Comparison of ENCODE assay signal across 13 cellular contexts in the genomic region with DNA sequence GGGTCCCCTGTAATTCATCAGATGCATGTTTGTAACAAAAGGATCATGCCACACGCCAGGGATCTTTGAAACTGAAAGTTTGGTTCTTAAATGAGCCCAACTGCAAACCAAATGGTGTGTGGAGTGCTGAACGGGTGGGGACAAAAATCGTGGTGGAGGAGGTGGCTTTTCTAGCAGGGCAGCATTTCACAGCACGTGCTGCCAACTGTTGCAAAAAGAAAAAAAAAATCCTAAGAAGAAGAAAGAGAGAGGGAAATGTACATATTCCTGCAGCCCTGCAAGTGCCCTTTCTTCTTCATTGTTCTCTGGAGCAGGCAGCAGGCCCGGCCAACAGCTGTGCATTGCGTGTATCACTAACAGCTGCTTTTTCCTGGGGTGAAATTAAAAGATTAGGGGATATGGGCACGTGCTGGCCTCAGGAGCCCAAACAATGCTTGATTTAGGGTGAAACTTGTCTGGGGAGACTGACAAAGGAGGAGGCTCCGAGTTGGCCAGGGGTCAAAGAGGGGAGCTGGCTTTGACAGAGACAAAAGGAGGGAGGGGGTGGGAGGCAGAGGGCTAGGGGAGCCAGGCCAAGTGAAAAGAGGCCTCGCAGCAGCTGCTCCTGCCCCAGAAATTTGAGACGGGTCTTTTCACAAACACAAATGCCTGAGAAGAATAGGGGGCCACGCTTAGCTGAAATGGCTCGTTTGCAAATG.
DNase-seq lines count a peak whose midpoint lies in the region; ATAC-seq, FAIRE-seq and TF ChIP-seq lines count a peak whose summit lies in the region.
"Had no signal": no experiment of that assay in that cellular context is flagged by ENCODE, and none has a peak within 500 bp of the region (broad histone marks: within the 10 kb centered on the region; RNA-seq: fewer than 3 reads in every experiment).

No MANE protein-coding gene starts in this region.

- FAIRE-seq in RCC 7860 (lab: Jason Lieb, UNC): no peak

- no peak for ATAC-seq in HG03469 (IDR thresholded peaks at IDR 0.05; ENCODE audit: unreplicated experiment)

- in situ Hi-C loops in GM13977 (cut with MboI; ENCODE audit: low pct_unique_long_range_greater_than_20kb, low sequenced_read_pairs, unreplicated experiment): no loop called here

- H3K9me3 Mint-ChIP-seq in mesothelial cell of epicardium: no peaks in the 10 kb centered on the region
- H3K9me3 Mint-ChIP-seq: activated naive CD8-positive, alpha-beta T cell treated with anti-CD3 and anti-CD28 coated beads for 36 hours; CD4-positive, alpha-beta T cell had no signal

- DNase-seq in DMS153 (lab: John Stamatoyannopoulos, UW) (peak; percentile 66), NCI-H146 treated with DMSO at 0.1 percent for 48 hours (lab: John Stamatoyannopoulos, UW; ENCODE audit: unreplicated experiment) (peak; percentile 95), SHP77 treated with DMSO at 0.1 percent for 48 hours (lab: John Stamatoyannopoulos, UW) (peak; percentile 69), mesothelial cell of epicardium (ENCODE audit: low spot score in 2 of 2, unreplicated experiment in 2 of 2) (no peak), GM13977 (ENCODE audit: low spot score) (no peak), RCC 7860 (ENCODE audit: low spot score) (no peak), osteoblast (ENCODE audit: insufficient read length, low spot score, missing footprints) (no peak)
- DNase-seq: activated CD4-positive, alpha-beta T cell treated with anti-CD3 and anti-CD28 coated beads for 48 hours; activated naive CD8-positive, alpha-beta T cell treated with anti-CD3 and anti-CD28 coated beads for 36 hours; CD4-positive, alpha-beta T cell; Right ventricle myocardium superior had no signal

- H3K36me3 Mint-ChIP-seq in mesothelial cell of epicardium: no peaks in the 10 kb centered on the region
- H3K36me3 Mint-ChIP-seq: activated naive CD8-positive, alpha-beta T cell treated with anti-CD3 and anti-CD28 coated beads for 36 hours had no signal

- no peaks in the 10 kb centered on the region for H3K27me3 ChIP-seq in osteoblast (ENCODE audit: insufficient read depth, low read length)
- H3K27me3 ChIP-seq: neutrophil had no signal

- no peaks in the 10 kb centered on the region for H3K36me3 ChIP-seq in osteoblast (ENCODE audit: insufficient read depth, low read length)
- H3K36me3 ChIP-seq: neutrophil had no signal

- no peaks in the 10 kb centered on the region for H3K4me1 ChIP-seq in osteoblast (ENCODE audit: insufficient read depth, low read length)

- no peak overlapping the region for H3K4me3 ChIP-seq in osteoblast (ENCODE audit: insufficient read depth, low read length)

- no peak overlapping the region for H2AFZ ChIP-seq in osteoblast (ENCODE audit: low read length)

- no peak overlapping the region for H3K27ac ChIP-seq in osteoblast (ENCODE audit: low read depth, low read length)
- H3K27ac ChIP-seq: neutrophil had no signal

- H3K4me3 Mint-ChIP-seq in mesothelial cell of epicardium: no peak overlapping the region
- H3K4me3 Mint-ChIP-seq: activated naive CD8-positive, alpha-beta T cell treated with anti-CD3 and anti-CD28 coated beads for 36 hours; CD4-positive, alpha-beta T cell had no signal

- H4K20me1 ChIP-seq in osteoblast (ENCODE audit: insufficient read depth, low read length): no peaks in the 10 kb centered on the region

- H3K27ac Mint-ChIP-seq in mesothelial cell of epicardium: peak overlapping the region; percentile 30
- H3K27ac Mint-ChIP-seq: activated naive CD8-positive, alpha-beta T cell treated with anti-CD3 and anti-CD28 coated beads for 36 hours; CD4-positive, alpha-beta T cell had no signal

- peaks cover 24% of the 10 kb centered on the region for H3K4me1 Mint-ChIP-seq in mesothelial cell of epicardium
- H3K4me1 Mint-ChIP-seq: activated naive CD8-positive, alpha-beta T cell treated with anti-CD3 and anti-CD28 coated beads for 36 hours had no signal

- H3K9me3 ChIP-seq in osteoblast (ENCODE audit: low read depth, low read length): no peaks in the 10 kb centered on the region
- H3K9me3 ChIP-seq: neutrophil had no signal

- H3K4me2 ChIP-seq in osteoblast (ENCODE audit: insufficient read depth, low read length): no peak overlapping the region

- H3K27me3 Mint-ChIP-seq in mesothelial cell of epicardium (ENCODE audit: low read depth): no peaks in the 10 kb centered on the region
- H3K27me3 Mint-ChIP-seq: activated naive CD8-positive, alpha-beta T cell treated with anti-CD3 and anti-CD28 coated beads for 36 hours; CD4-positive, alpha-beta T cell had no signal

- TF ChIP-seq CTCF in mesothelial cell of epicardium (IDR thresholded peaks at IDR 0.05; ENCODE audit: unreplicated experiment): no peak
- TF ChIP-seq CTCF in GM13977 (IDR thresholded peaks at IDR 0.05; ENCODE audit: extremely low read depth, insufficient read depth, missing control alignments): no peak
- TF ChIP-seq CTCF in osteoblast (IDR thresholded peaks at IDR 0.05; ENCODE audit: extremely low read depth, low read depth, low read length): no peak

- H3K79me2 ChIP-seq in osteoblast (ENCODE audit: insufficient read depth, low read length): no peaks in the 10 kb centered on the region

Comparison
In these comparisons a context has a peak if more than half of its experiments do, and no peak if none do; other contexts are left out.
1. DNase-seq: peak in DMS153 (single experiment), NCI-H146 treated with DMSO at 0.1 percent for 48 hours (single experiment) and SHP77 treated with DMSO at 0.1 percent for 48 hours (single experiment); none in mesothelial cell of epicardium (0 of 2), GM13977 (single experiment), RCC 7860 (single experiment) and osteoblast (single experiment).